ENCODE assay signal across 1 cellular context in genomic region chr17:77442976-77443742, GRCh38.
TF ChIP-seq lines count a peak whose summit lies in the region.

No MANE protein-coding gene starts in this region.

TF ChIP-seq in WTC11, 78 proteins besides CTCF, POLR2A, EP300 and RAD21 (continued from another document):
- TF ChIP-seq PREB (CRISPR knock-in tag; IDR thresholded peaks at IDR 0.05; ENCODE audit: borderline replicate concordance) = no peak
- TF ChIP-seq ATF6 (CRISPR knock-in tag; IDR thresholded peaks at IDR 0.05) = no peak
TF ChIP-seq in WTC11: peak in this region for 0.
